Comparison of ENCODE assay signal across 8 cellular contexts in genomic region chr7:39734605-39735004, GRCh38.
DNase-seq lines count a peak whose midpoint lies in the region; ATAC-seq and TF ChIP-seq lines count a peak whose summit lies in the region.

No MANE protein-coding gene starts in this region.

- H3K27ac ChIP-seq in ascending aorta (no peak overlapping the region), aorta (ENCODE audit: low read depth in 1 of 2, low read length in 2 of 2) (no peak overlapping the region)

- DNase-seq in AG10803 (ENCODE audit: low read depth): no peak
- no peak for DNase-seq in HFFc6
- no peak for DNase-seq in ascending aorta (ENCODE audit: low spot score in 2 of 2)
- DNase-seq in memory B cell (ENCODE audit: low spot score in 2 of 2): no peak
- DNase-seq in NCI-H226: no peak
- no peak for DNase-seq in aorta

- peaks cover 3% of the 10 kb centered on the region for H3K27me3 Mint-ChIP-seq in HFFc6 (ENCODE audit: insufficient read depth)
- H3K27me3 Mint-ChIP-seq in memory B cell: no peaks in the 10 kb centered on the region

- peak overlapping the region; percentile 90 for H3K4me3 Mint-ChIP-seq in HFFc6
- H3K4me3 Mint-ChIP-seq in memory B cell: peak overlapping the region; percentile 68

- no peaks in the 10 kb centered on the region for H3K36me3 ChIP-seq in ascending aorta
- no peaks in the 10 kb centered on the region for H3K36me3 ChIP-seq in aorta (ENCODE audit: control insufficient read depth in 1 of 2, insufficient read depth in 2 of 2, low read length in 1 of 2)

- no peaks in the 10 kb centered on the region for H3K9me3 Mint-ChIP-seq in HFFc6
- no peaks in the 10 kb centered on the region for H3K9me3 Mint-ChIP-seq in memory B cell

- peak overlapping the region; percentile 68 for H3K4me3 ChIP-seq in AG10803 (ENCODE audit: low read length)
- H3K4me3 ChIP-seq in ascending aorta: peak overlapping the region; percentile 66 to 76
- peak overlapping the region in 1 of 2 donors; percentile 23 for H3K4me3 ChIP-seq in aorta (ENCODE audit: low read length in 2 of 2)

- no peaks in the 10 kb centered on the region for H3K27me3 ChIP-seq in ascending aorta
- H3K27me3 ChIP-seq in aorta (ENCODE audit: control insufficient read depth in 1 of 2, insufficient read depth in 2 of 2, low read length in 1 of 2): no peaks in the 10 kb centered on the region

- intact Hi-C loops in ascending aorta (cut with DNase I) (loop anchor here (5.0 kb wide), 2 partner anchors 167 to 213 kb away; partner anchors contain the start of gene YAE1), aorta (cut with DNase I) (loop anchor here (5.0 kb wide), 2 partner anchors 112 to 167 kb away; partner anchors contain the start of genes RALA (in 1 of the 2) and YAE1 (in 1 of the 2))

- peaks cover 45% of the 10 kb centered on the region for H3K4me1 Mint-ChIP-seq in HFFc6 (ENCODE audit: low read depth)
- peaks cover 28% of the 10 kb centered on the region for H3K4me1 Mint-ChIP-seq in memory B cell

- TF ChIP-seq CTCF in AG10803 (conservative IDR thresholded peaks at IDR 0.05; ENCODE audit: low read length) (no peak), HFFc6 (IDR thresholded peaks at IDR 0.05) (no peak), ascending aorta (IDR thresholded peaks at IDR 0.05) (no peak)

- H3K36me3 Mint-ChIP-seq in HFFc6 (ENCODE audit: low read depth) (0 out of 2 replicates have a peak, but pooled peaks cover 6% of the 10 kb centered on the region), memory B cell (no peaks in the 10 kb centered on the region)

- ATAC-seq in memory B cell (ENCODE audit: low read depth) (no peak), esophagus mucosa (no peak), aorta (ENCODE audit: low FRiP score) (no peak), GM18505 (IDR thresholded peaks at IDR 0.05; ENCODE audit: unreplicated experiment) (no peak)

- TF ChIP-seq POLR2A in GM18505 (IDR thresholded peaks at IDR 0.05; ENCODE audit: borderline replicate concordance, extremely low read depth, insufficient read depth, insufficient read length): no peak

- H3K9me3 ChIP-seq in ascending aorta (no peaks in the 10 kb centered on the region), aorta (ENCODE audit: control insufficient read depth, low read length) (no peaks in the 10 kb centered on the region)

- H3K27ac Mint-ChIP-seq in HFFc6 (peak overlapping the region; percentile 92), memory B cell (peak overlapping the region; percentile 94)

- H3K4me1 ChIP-seq in ascending aorta: peaks cover 0 to 9% of the 10 kb centered on the region in 2 donors
- H3K4me1 ChIP-seq in aorta (ENCODE audit: control insufficient read depth in 1 of 2, insufficient read depth in 2 of 2, low read length in 2 of 2): no peaks in the 10 kb centered on the region

- WGBS in aorta, 2 donors: 49 to 58% methylated on average over 2 of the region's 2 CpGs
